Comparison of ENCODE assay signal across 8 cellular contexts in genomic region chr5:100479079-100479688, GRCh38. TPM values are rescaled to one million over a fixed set of nuclear protein-coding genes. Genes with fewer than 3 reads are reported as not detected.
DNase-seq lines count a peak whose midpoint lies in the region; ATAC-seq and TF ChIP-seq lines count a peak whose summit lies in the region.

No MANE protein-coding gene starts in this region.

- no peaks in the 10 kb centered on the region for H3K36me3 Mint-ChIP-seq in activated CD8-positive, alpha-beta memory T cell treated with anti-CD3 and anti-CD28 coated beads, Interleukin-2, amount 10 ng/mL, durations not matched to agents 7 days and 5 days
- H3K36me3 Mint-ChIP-seq in activated CD4-positive, alpha-beta memory T cell treated with anti-CD3 and anti-CD28 coated beads, Interleukin-2, amount 10 ng/mL, durations not matched to agents 7 days and 5 days (ENCODE audit: low read depth): no peaks in the 10 kb centered on the region

- ATAC-seq in Right ventricle myocardium inferior (no peak), HG03378 (IDR thresholded peaks at IDR 0.05; ENCODE audit: unreplicated experiment) (peak; percentile 71), GM21619 (IDR thresholded peaks at IDR 0.05; ENCODE audit: unreplicated experiment) (no peak)
- no peak for ATAC-seq in activated CD8-positive, alpha-beta memory T cell treated with anti-CD3 and anti-CD28 coated beads, Interleukin-2, amount 10 ng/mL, durations not matched to agents 7 days and 5 days

- intact Hi-C loops in left ventricle myocardium inferior (cut with micrococcal nuclease) (no loop called here), Right ventricle myocardium inferior (cut with DNase I) (no loop called here)

- peak; percentile 49 for TF ChIP-seq CTCF in left ventricle myocardium inferior (IDR thresholded peaks at IDR 0.05; ENCODE audit: borderline replicate concordance)

- no peak overlapping the region for H3K4me3 Mint-ChIP-seq in activated CD8-positive, alpha-beta memory T cell treated with anti-CD3 and anti-CD28 coated beads, Interleukin-2, amount 10 ng/mL, durations not matched to agents 7 days and 5 days
- no peak overlapping the region for H3K4me3 Mint-ChIP-seq in activated CD4-positive, alpha-beta memory T cell treated with anti-CD3 and anti-CD28 coated beads, Interleukin-2, amount 10 ng/mL, durations not matched to agents 7 days and 5 days

- no peak overlapping the region for H3K27ac Mint-ChIP-seq in activated CD8-positive, alpha-beta memory T cell treated with anti-CD3 and anti-CD28 coated beads, Interleukin-2, amount 10 ng/mL, durations not matched to agents 7 days and 5 days
- no peak overlapping the region for H3K27ac Mint-ChIP-seq in activated CD4-positive, alpha-beta memory T cell treated with anti-CD3 and anti-CD28 coated beads, Interleukin-2, amount 10 ng/mL, durations not matched to agents 7 days and 5 days

- DNase-seq in left ventricle myocardium inferior: no peak
- no peak for DNase-seq in Right ventricle myocardium inferior (ENCODE audit: missing footprints)
- peak; percentile 3 for DNase-seq in RPMI7951 (ENCODE audit: low read depth)
- peak; percentile 8 for DNase-seq in iris pigment epithelial cell (ENCODE audit: low read depth)
- DNase-seq in activated CD8-positive, alpha-beta memory T cell treated with anti-CD3 and anti-CD28 coated beads, Interleukin-2, amount 10 ng/mL, durations not matched to agents 7 days and 5 days: no peak
- DNase-seq in activated CD4-positive, alpha-beta memory T cell treated with anti-CD3 and anti-CD28 coated beads, Interleukin-2, amount 10 ng/mL, durations not matched to agents 7 days and 5 days: no peak

- H3K4me1 ChIP-seq in left ventricle myocardium inferior: no peaks in the 10 kb centered on the region

- H3K27me3 Mint-ChIP-seq in activated CD8-positive, alpha-beta memory T cell treated with anti-CD3 and anti-CD28 coated beads, Interleukin-2, amount 10 ng/mL, durations not matched to agents 7 days and 5 days: peaks cover 3% of the 10 kb centered on the region
- H3K27me3 Mint-ChIP-seq in activated CD4-positive, alpha-beta memory T cell treated with anti-CD3 and anti-CD28 coated beads, Interleukin-2, amount 10 ng/mL, durations not matched to agents 7 days and 5 days: no peaks in the 10 kb centered on the region

- POLR2A ChIA-PET in activated CD4-positive, alpha-beta memory T cell treated with anti-CD3 and anti-CD28 coated beads, Interleukin-2, amount 10 ng/mL, durations not matched to agents 7 days and 5 days (lab: Charles Lee): no interaction called here

- no peaks in the 10 kb centered on the region for H3K9me3 Mint-ChIP-seq in activated CD8-positive, alpha-beta memory T cell treated with anti-CD3 and anti-CD28 coated beads, Interleukin-2, amount 10 ng/mL, durations not matched to agents 7 days and 5 days (ENCODE audit: low read depth)
- H3K9me3 Mint-ChIP-seq in activated CD4-positive, alpha-beta memory T cell treated with anti-CD3 and anti-CD28 coated beads, Interleukin-2, amount 10 ng/mL, durations not matched to agents 7 days and 5 days: no peaks in the 10 kb centered on the region

- H3K36me3 ChIP-seq in left ventricle myocardium inferior: no peaks in the 10 kb centered on the region

- CTCF ChIA-PET in activated CD8-positive, alpha-beta memory T cell treated with anti-CD3 and anti-CD28 coated beads, Interleukin-2, amount 10 ng/mL, durations not matched to agents 7 days and 5 days (lab: Charles Lee): no interaction called here
- CTCF ChIA-PET in activated CD4-positive, alpha-beta memory T cell treated with anti-CD3 and anti-CD28 coated beads, Interleukin-2, amount 10 ng/mL, durations not matched to agents 7 days and 5 days (lab: Charles Lee): no interaction called here

- no peaks in the 10 kb centered on the region for H3K27me3 ChIP-seq in left ventricle myocardium inferior (ENCODE audit: low read depth)

- no peak overlapping the region for H3K27ac ChIP-seq in left ventricle myocardium inferior (replicated peaks)

- H3K4me3 ChIP-seq in left ventricle myocardium inferior: no peak overlapping the region

- no peaks in the 10 kb centered on the region for H3K9me3 ChIP-seq in left ventricle myocardium inferior (replicated peaks)

- H3K4me1 Mint-ChIP-seq in activated CD8-positive, alpha-beta memory T cell treated with anti-CD3 and anti-CD28 coated beads, Interleukin-2, amount 10 ng/mL, durations not matched to agents 7 days and 5 days: no peaks in the 10 kb centered on the region
- no peaks in the 10 kb centered on the region for H3K4me1 Mint-ChIP-seq in activated CD4-positive, alpha-beta memory T cell treated with anti-CD3 and anti-CD28 coated beads, Interleukin-2, amount 10 ng/mL, durations not matched to agents 7 days and 5 days

RNA-seq across cellular contexts. Expression of gene FAM174A, which starts 56.0 kb away (rescaled TPM):
- total RNA-seq in left ventricle myocardium inferior: 20.6 TPM
- total RNA-seq in Right ventricle myocardium inferior: 13.9 TPM
- 5.9 and 10.5 TPM in 2 replicates for total RNA-seq in RPMI7951 (2014; rRNA removed; shearing (Covaris generic))
- total RNA-seq in activated CD8-positive, alpha-beta memory T cell treated with anti-CD3 and anti-CD28 coated beads, Interleukin-2, amount 10 ng/mL, durations not matched to agents 7 days and 5 days: 1 to 10 TPM; 4.7 to 5.8 TPM
- total RNA-seq in activated CD4-positive, alpha-beta memory T cell treated with anti-CD3 and anti-CD28 coated beads, Interleukin-2, amount 10 ng/mL, durations not matched to agents 7 days and 5 days: 1 to 10 TPM; 6.0 to 6.8 TPM

Comparison
In these comparisons a context has a peak if more than half of its experiments do, and no peak if none do; other contexts are left out.
1. DNase-seq: peak in RPMI7951 (single experiment) and iris pigment epithelial cell (single experiment); none in left ventricle myocardium inferior (single experiment), Right ventricle myocardium inferior (single experiment), activated CD8-positive, alpha-beta memory T cell treated with anti-CD3 and anti-CD28 coated beads, Interleukin-2, amount 10 ng/mL, durations not matched to agents 7 days and 5 days (single experiment) and activated CD4-positive, alpha-beta memory T cell treated with anti-CD3 and anti-CD28 coated beads, Interleukin-2, amount 10 ng/mL, durations not matched to agents 7 days and 5 days (single experiment).